Comparison of ENCODE assay signal across 1 cellular context in genomic region chr5:31393126-31393525, GRCh38.
TF ChIP-seq lines count a peak whose summit lies in the region.

No MANE protein-coding gene starts in this region.

TF ChIP-seq in K562, 482 proteins besides CTCF, POLR2A, EP300 and RAD21 (continued from another document):
- TF ChIP-seq ZNF277 (CRISPR knock-in tag; IDR thresholded peaks at IDR 0.05; ENCODE audit: borderline replicate concordance) (no peak), IRF1 (CRISPR knock-in tag; IDR thresholded peaks at IDR 0.05; ENCODE audit: borderline replicate concordance) (no peak)
